ENCODE assay signal across 1 cellular context in genomic region chr1:61270761-61271411, GRCh38.
A peak's percentile ranks its signal among the peaks of the same experiment; 100 is the strongest.
TF ChIP-seq lines count a peak whose summit lies in the region.

No MANE protein-coding gene starts in this region.

TF ChIP-seq in K562, 482 proteins besides CTCF, POLR2A, EP300 and RAD21 (continued from another document and continues in another):
- TF ChIP-seq ATF3 (IDR thresholded peaks at IDR 0.05), result peak; percentile 92
- TF ChIP-seq ATF3 (CRISPR knock-in tag; conservative IDR thresholded peaks at IDR 0.05), result 0 out of 2 replicates have a peak, but pooled peaks have one; percentile 60
- TF ChIP-seq KLF10 (CRISPR knock-in tag; IDR thresholded peaks at IDR 0.05), result no peak
- peak; percentile 27 to 56; a peak in 2 of 4 replicates for TF ChIP-seq MNT (conservative IDR thresholded peaks at IDR 0.05)
- no peak for TF ChIP-seq ATF6 (CRISPR knock-in tag; IDR thresholded peaks at IDR 0.05)
- TF ChIP-seq TEAD4 (IDR thresholded peaks at IDR 0.05; ENCODE audit: low read length), result peak; percentile 94
- no peak for TF ChIP-seq TEAD4 (CRISPR knock-in tag; IDR thresholded peaks at IDR 0.05; ENCODE audit: borderline replicate concordance)
- no peak for TF ChIP-seq STAT5B (CRISPR knock-in tag; IDR thresholded peaks at IDR 0.05)
- TF ChIP-seq ARID1B (IDR thresholded peaks at IDR 0.05), result peak; percentile 96
- TF ChIP-seq FOSL1 (tag; conservative IDR thresholded peaks at IDR 0.05), result peak; percentile 98
- TF ChIP-seq NFRKB (IDR thresholded peaks at IDR 0.05; ENCODE audit: low read depth), result peak; percentile 37; the same call in 1 of the 2 replicates
- TF ChIP-seq AFF4 (CRISPR knock-in tag; IDR thresholded peaks at IDR 0.05), result 0 out of 2 replicates have a peak, but pooled peaks have one; percentile 32
- peak; percentile 65; the same call in 1 of the 2 replicates for TF ChIP-seq ZEB2 (IDR thresholded peaks at IDR 0.05)
- no peak for TF ChIP-seq ZNF644 (tag; IDR thresholded peaks at IDR 0.05; ENCODE audit: low read depth)
- TF ChIP-seq PURB (CRISPR knock-in tag; IDR thresholded peaks at IDR 0.05; ENCODE audit: low read depth), result no peak
- 0 out of 2 replicates have a peak, but pooled peaks have one; percentile 32 for TF ChIP-seq CC2D1A (IDR thresholded peaks at IDR 0.05)
- TF ChIP-seq ZNF24 (IDR thresholded peaks at IDR 0.05), result 0 out of 2 replicates have a peak, but pooled peaks have one; percentile 28
- TF ChIP-seq EP400 (IDR thresholded peaks at IDR 0.05), result 0 out of 2 replicates have a peak, but pooled peaks have one; percentile 54
- TF ChIP-seq ZNF778 (CRISPR knock-in tag; IDR thresholded peaks at IDR 0.05), result no peak
- TF ChIP-seq ZNF395 (CRISPR knock-in tag; IDR thresholded peaks at IDR 0.05), result peak; percentile 55; the same call in 1 of the 2 replicates
- TF ChIP-seq TCF3 (CRISPR knock-in tag; IDR thresholded peaks at IDR 0.05), result peak; percentile 89
- peak; percentile 66 to 73; a peak in 3 of 4 replicates for TF ChIP-seq TRIM24 (IDR thresholded peaks at IDR 0.05)
- peak; percentile 81; the same call in 1 of the 2 replicates for TF ChIP-seq JUN (IDR thresholded peaks at IDR 0.05; ENCODE audit: borderline replicate concordance, low read depth, low read length)
- TF ChIP-seq JUN (CRISPR knock-in tag; IDR thresholded peaks at IDR 0.05; ENCODE audit: borderline replicate concordance), result no peak
- TF ChIP-seq E4F1 (CRISPR knock-in tag; IDR thresholded peaks at IDR 0.05; ENCODE audit: borderline replicate concordance), result no peak
- no peak for TF ChIP-seq TEAD1 (CRISPR knock-in tag; IDR thresholded peaks at IDR 0.05)
- TF ChIP-seq SMARCA5 (IDR thresholded peaks at IDR 0.05), result no peak
- no peak for TF ChIP-seq POLR2AphosphoS2 (IDR thresholded peaks at IDR 0.05; ENCODE audit: low read length)
- TF ChIP-seq ATF7 (IDR thresholded peaks at IDR 0.05), result peak; percentile 32; the same call in 1 of the 2 replicates
- TF ChIP-seq MECOM (CRISPR knock-in tag; IDR thresholded peaks at IDR 0.05), result 0 out of 2 replicates have a peak, but pooled peaks have one; percentile 41
- no peak for TF ChIP-seq ILK (tag; IDR thresholded peaks at IDR 0.05; ENCODE audit: borderline replicate concordance, low read depth)
- no peak; a peak in 1 of 4 replicates for TF ChIP-seq ARNT (IDR thresholded peaks at IDR 0.05)
- TF ChIP-seq STAT5A (IDR thresholded peaks at IDR 0.05; ENCODE audit: borderline replicate concordance, low read length), result peak; percentile 81
- TF ChIP-seq NFE2 (IDR thresholded peaks at IDR 0.05; ENCODE audit: low read depth), result peak; percentile 63
- TF ChIP-seq GATA2 (CRISPR knock-in tag; IDR thresholded peaks at IDR 0.05), result peak; percentile 91
- peak; percentile 87 for TF ChIP-seq LEF1 (IDR thresholded peaks at IDR 0.05)
- peak; percentile 39 for TF ChIP-seq BRD9 (IDR thresholded peaks at IDR 0.05; ENCODE audit: low read depth, partially characterized antibody)
- TF ChIP-seq ZBTB11 (CRISPR knock-in tag; IDR thresholded peaks at IDR 0.05), result 0 out of 6 replicates have a peak, but pooled peaks of 1 of the 3 experiments have one; percentile 9
- TF ChIP-seq ZC3H11A (IDR thresholded peaks at IDR 0.05; ENCODE audit: low read depth, low read length), result no peak
- peak in 1 of 2 experiments; percentile 24 for TF ChIP-seq AFF1 (IDR thresholded peaks at IDR 0.05; ENCODE audit: low read depth in 1 of 2, partially characterized antibody in 2 of 2)
